ENCODE assay signal across 1 cellular context in the genomic region with DNA sequence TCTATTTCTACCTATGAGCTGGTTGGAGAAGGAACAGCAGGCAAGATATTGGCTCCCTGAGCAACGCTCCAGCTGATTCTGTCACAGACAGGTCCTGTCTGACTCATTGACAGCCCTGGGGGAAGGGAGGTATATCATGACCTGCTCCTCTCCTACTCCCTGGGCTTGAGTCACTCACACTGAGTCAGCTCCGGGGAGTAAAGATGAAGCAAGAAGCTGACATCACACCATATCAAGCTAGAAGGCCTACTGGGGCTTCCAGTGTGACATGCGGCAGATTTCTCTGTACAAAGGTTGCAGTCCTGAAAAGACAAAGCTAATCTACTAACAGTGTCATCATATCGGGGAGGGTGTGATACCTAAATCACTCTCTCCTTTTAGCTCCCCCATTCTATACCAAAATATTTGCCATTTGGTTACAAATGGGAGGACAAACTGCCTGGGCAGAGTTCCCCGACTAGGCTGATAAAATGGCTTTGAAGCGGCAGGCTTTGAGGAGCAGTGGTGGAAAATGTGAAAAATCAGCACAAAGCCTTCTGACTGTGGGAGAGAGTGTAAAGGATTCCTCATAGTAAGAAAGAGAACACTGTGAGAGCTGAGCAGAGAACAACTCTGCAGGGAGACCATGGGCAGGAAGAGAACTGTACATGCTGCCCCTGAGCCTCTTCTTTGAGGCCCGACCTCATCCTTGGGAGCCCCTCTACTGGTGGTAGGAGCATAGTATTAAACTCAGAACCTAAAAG.
TF ChIP-seq lines count a peak whose summit lies in the region.

No MANE protein-coding gene starts in this region.

TF ChIP-seq in GM23338, 12 proteins besides CTCF, POLR2A, EP300 and RAD21 (continued from another document):
- TF ChIP-seq, protein P1, sequence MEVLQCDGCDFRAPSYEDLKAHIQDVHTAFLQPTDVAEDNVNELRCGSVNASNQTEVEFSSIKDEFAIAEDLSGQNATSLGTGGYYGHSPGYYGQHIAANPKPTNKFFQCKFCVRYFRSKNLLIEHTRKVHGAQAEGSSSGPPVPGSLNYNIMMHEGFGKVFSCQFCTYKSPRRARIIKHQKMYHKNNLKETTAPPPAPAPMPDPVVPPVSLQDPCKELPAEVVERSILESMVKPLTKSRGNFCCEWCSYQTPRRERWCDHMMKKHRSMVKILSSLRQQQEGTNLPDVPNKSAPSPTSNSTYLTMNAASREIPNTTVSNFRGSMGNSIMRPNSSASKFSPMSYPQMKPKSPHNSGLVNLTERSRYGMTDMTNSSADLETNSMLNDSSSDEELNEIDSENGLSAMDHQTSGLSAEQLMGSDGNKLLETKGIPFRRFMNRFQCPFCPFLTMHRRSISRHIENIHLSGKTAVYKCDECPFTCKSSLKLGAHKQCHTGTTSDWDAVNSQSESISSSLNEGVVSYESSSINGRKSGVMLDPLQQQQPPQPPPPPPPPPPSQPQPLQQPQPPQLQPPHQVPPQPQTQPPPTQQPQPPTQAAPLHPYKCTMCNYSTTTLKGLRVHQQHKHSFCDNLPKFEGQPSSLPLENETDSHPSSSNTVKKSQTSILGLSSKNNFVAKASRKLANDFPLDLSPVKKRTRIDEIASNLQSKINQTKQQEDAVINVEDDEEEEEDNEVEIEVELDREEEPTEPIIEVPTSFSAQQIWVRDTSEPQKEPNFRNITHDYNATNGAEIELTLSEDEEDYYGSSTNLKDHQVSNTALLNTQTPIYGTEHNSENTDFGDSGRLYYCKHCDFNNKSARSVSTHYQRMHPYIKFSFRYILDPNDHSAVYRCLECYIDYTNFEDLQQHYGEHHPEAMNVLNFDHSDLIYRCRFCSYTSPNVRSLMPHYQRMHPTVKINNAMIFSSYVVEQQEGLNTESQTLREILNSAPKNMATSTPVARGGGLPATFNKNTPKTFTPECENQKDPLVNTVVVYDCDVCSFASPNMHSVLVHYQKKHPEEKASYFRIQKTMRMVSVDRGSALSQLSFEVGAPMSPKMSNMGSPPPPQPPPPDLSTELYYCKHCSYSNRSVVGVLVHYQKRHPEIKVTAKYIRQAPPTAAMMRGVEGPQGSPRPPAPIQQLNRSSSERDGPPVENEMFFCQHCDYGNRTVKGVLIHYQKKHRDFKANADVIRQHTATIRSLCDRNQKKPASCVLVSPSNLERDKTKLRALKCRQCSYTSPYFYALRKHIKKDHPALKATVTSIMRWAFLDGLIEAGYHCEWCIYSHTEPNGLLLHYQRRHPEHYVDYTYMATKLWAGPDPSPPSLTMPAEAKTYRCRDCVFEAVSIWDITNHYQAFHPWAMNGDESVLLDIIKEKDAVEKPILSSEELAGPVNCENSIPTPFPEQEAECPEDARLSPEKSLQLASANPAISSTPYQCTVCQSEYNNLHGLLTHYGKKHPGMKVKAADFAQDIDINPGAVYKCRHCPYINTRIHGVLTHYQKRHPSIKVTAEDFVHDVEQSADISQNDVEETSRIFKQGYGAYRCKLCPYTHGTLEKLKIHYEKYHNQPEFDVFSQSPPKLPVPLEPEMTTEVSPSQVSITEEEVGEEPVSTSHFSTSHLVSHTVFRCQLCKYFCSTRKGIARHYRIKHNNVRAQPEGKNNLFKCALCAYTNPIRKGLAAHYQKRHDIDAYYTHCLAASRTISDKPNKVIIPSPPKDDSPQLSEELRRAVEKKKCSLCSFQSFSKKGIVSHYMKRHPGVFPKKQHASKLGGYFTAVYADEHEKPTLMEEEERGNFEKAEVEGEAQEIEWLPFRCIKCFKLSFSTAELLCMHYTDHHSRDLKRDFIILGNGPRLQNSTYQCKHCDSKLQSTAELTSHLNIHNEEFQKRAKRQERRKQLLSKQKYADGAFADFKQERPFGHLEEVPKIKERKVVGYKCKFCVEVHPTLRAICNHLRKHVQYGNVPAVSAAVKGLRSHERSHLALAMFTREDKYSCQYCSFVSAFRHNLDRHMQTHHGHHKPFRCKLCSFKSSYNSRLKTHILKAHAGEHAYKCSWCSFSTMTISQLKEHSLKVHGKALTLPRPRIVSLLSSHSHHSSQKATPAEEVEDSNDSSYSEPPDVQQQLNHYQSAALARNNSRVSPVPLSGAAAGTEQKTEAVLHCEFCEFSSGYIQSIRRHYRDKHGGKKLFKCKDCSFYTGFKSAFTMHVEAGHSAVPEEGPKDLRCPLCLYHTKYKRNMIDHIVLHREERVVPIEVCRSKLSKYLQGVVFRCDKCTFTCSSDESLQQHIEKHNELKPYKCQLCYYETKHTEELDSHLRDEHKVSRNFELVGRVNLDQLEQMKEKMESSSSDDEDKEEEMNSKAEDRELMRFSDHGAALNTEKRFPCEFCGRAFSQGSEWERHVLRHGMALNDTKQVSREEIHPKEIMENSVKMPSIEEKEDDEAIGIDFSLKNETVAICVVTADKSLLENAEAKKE (CRISPR knock-in tag; IDR thresholded peaks at IDR 0.05), result no peak
- TF ChIP-seq, protein P2, sequence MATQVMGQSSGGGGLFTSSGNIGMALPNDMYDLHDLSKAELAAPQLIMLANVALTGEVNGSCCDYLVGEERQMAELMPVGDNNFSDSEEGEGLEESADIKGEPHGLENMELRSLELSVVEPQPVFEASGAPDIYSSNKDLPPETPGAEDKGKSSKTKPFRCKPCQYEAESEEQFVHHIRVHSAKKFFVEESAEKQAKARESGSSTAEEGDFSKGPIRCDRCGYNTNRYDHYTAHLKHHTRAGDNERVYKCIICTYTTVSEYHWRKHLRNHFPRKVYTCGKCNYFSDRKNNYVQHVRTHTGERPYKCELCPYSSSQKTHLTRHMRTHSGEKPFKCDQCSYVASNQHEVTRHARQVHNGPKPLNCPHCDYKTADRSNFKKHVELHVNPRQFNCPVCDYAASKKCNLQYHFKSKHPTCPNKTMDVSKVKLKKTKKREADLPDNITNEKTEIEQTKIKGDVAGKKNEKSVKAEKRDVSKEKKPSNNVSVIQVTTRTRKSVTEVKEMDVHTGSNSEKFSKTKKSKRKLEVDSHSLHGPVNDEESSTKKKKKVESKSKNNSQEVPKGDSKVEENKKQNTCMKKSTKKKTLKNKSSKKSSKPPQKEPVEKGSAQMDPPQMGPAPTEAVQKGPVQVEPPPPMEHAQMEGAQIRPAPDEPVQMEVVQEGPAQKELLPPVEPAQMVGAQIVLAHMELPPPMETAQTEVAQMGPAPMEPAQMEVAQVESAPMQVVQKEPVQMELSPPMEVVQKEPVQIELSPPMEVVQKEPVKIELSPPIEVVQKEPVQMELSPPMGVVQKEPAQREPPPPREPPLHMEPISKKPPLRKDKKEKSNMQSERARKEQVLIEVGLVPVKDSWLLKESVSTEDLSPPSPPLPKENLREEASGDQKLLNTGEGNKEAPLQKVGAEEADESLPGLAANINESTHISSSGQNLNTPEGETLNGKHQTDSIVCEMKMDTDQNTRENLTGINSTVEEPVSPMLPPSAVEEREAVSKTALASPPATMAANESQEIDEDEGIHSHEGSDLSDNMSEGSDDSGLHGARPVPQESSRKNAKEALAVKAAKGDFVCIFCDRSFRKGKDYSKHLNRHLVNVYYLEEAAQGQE (IDR thresholded peaks at IDR 0.05; ENCODE audit: unreplicated experiment), result no peak
- no peak for TF ChIP-seq CREB1 (CRISPR knock-in tag; IDR thresholded peaks at IDR 0.05; ENCODE audit: low read depth)
- no peak for TF ChIP-seq POLR2AphosphoS5 (IDR thresholded peaks at IDR 0.05; ENCODE audit: low read depth)
- no peak for TF ChIP-seq ZNF114 (CRISPR knock-in tag; IDR thresholded peaks at IDR 0.05)
- TF ChIP-seq, protein P3, sequence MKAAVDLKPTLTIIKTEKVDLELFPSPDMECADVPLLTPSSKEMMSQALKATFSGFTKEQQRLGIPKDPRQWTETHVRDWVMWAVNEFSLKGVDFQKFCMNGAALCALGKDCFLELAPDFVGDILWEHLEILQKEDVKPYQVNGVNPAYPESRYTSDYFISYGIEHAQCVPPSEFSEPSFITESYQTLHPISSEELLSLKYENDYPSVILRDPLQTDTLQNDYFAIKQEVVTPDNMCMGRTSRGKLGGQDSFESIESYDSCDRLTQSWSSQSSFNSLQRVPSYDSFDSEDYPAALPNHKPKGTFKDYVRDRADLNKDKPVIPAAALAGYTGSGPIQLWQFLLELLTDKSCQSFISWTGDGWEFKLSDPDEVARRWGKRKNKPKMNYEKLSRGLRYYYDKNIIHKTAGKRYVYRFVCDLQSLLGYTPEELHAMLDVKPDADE (IDR thresholded peaks at IDR 0.05), result no peak
- TF ChIP-seq STAT1 (IDR thresholded peaks at IDR 0.05; ENCODE audit: unreplicated experiment), result no peak
- TF ChIP-seq EZH2phosphoT487 (IDR thresholded peaks at IDR 0.05; ENCODE audit: unreplicated experiment), result no peak
- TF ChIP-seq ZNF331 (CRISPR knock-in tag; IDR thresholded peaks at IDR 0.05; ENCODE audit: low read depth), result no peak
- TF ChIP-seq NANOG (IDR thresholded peaks at IDR 0.05; ENCODE audit: borderline replicate concordance), result no peak
